Comparison of ENCODE assay signal across 20 cellular contexts in the genomic region with DNA sequence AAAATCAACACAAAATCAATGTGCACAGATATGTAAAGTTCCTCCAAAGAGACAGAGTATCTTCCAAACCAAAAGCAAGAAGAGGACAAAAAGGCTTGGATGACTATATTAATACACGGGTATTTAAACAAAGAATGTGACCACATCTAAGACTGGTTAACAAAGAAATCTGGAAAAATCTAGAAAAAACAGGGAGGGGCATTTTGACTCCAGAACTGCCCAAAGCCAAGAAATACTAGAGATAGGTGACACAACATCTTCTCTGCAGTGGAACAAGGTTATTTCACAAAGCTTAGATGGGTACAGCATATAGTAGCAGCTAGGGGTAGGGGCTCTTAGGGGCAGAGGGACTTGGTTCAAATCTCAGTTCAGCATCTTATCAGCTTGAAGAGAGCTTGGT. TPM values are rescaled to one million over a fixed set of nuclear protein-coding genes. Genes with fewer than 3 reads are reported as not detected.
DNase-seq lines count a peak whose midpoint lies in the region; ATAC-seq lines count a peak whose summit lies in the region.
"Had no signal": no experiment of that assay in that cellular context is flagged by ENCODE, and none has a peak within 500 bp of the region (broad histone marks: within the 10 kb centered on the region; RNA-seq: fewer than 3 reads in every experiment).

No MANE protein-coding gene starts in this region.

- peak overlapping the region; percentile 84 for H3K27ac ChIP-seq in effector memory CD4-positive, alpha-beta T cell (ENCODE audit: insufficient read depth, low read length, poor library complexity, severe bottlenecking)
- no peak overlapping the region for H3K27ac ChIP-seq in Karpas-422 (ENCODE audit: low read length)
- H3K27ac ChIP-seq: thoracic aorta had no signal

- no peak for DNase-seq in activated T-cell treated with anti-CD3 and anti-CD28 coated beads, Interleukin-2, amount 50 U/mL, for 24 hours
- DNase-seq in activated T-cell treated with anti-CD3 and anti-CD28 coated beads, Interleukin-2, amount 50 U/mL, for 4 hours, result no peak
- DNase-seq in OCI-M1 (lab: John Stamatoyannopoulos, UW) (peak; percentile 9), Karpas-422 (no peak), NCI-H2107 treated with DMSO at 0.1 percent for 48 hours (lab: John Stamatoyannopoulos, UW; ENCODE audit: unreplicated experiment) (no peak)
- no peak for DNase-seq in effector memory CD4-positive, alpha-beta T cell
- no peak for DNase-seq in activated effector memory CD4-positive, alpha-beta T cell treated with anti-CD3 and anti-CD28 coated beads, Interleukin-2, amount 50 U/mL, for 16 hours
- DNase-seq: activated CD4-positive, alpha-beta T cell treated with anti-CD3 and anti-CD28 coated beads, Interleukin-2, amount 50 U/mL, for 48 hours; amygdala; central memory CD4-positive, alpha-beta T cell; DMS79; effector CD4-positive, alpha-beta T cell; left cardiac atrium; NCI-H1092; NCI-H2029 treated with DMSO at 0.1 percent for 48 hours; NCI-H510A; RPMI8226 had no signal

- 0 out of 2 replicates have a peak, but pooled peaks cover 5% of the 10 kb centered on the region for H4K20me1 ChIP-seq in Karpas-422 (ENCODE audit: insufficient read depth, low read depth, low read length)

- peak overlapping the region; percentile 77 for H3K27ac Mint-ChIP-seq in activated T-cell treated with anti-CD3 and anti-CD28 coated beads, Interleukin-2, amount 50 U/mL, for 24 hours
- peak overlapping the region; percentile 68 for H3K27ac Mint-ChIP-seq in stimulated activated memory B cell treated with anti-CD40 and anti-IgM and Interleukin-4, amounts not matched to agents 10 μg/mL and 1 μg/mL and 100 μg/mL, for 72 hours
- H3K27ac Mint-ChIP-seq: mesothelial cell of epicardium had no signal

- no peaks in the 10 kb centered on the region for H3K9me3 ChIP-seq in effector memory CD4-positive, alpha-beta T cell (ENCODE audit: control insufficient read depth, low read length)
- no peaks in the 10 kb centered on the region for H3K9me3 ChIP-seq in Karpas-422 (ENCODE audit: low read length)
- H3K9me3 ChIP-seq: thoracic aorta had no signal

- ATAC-seq in activated T-cell treated with anti-CD3 and anti-CD28 coated beads, Interleukin-2, amount 50 U/mL, for 4 hours, result no peak
- no peak for ATAC-seq in stimulated activated memory B cell treated with anti-CD40 and anti-IgM and Interleukin-4, amounts not matched to agents 10 μg/mL and 1 μg/mL and 100 μg/mL, for 72 hours
- ATAC-seq: left cardiac atrium had no signal

- peaks cover 58% of the 10 kb centered on the region for H3K4me1 ChIP-seq in effector memory CD4-positive, alpha-beta T cell (ENCODE audit: control insufficient read depth, insufficient read depth, low read length, poor library complexity, severe bottlenecking)
- peaks cover 24% of the 10 kb centered on the region for H3K4me1 ChIP-seq in Karpas-422 (ENCODE audit: low read length)

- peaks cover 27% of the 10 kb centered on the region for H3K79me2 ChIP-seq in Karpas-422 (ENCODE audit: low read length)

- H3K36me3 ChIP-seq in effector memory CD4-positive, alpha-beta T cell (ENCODE audit: control insufficient read depth, insufficient read depth, low read length), result no peaks in the 10 kb centered on the region
- no peaks in the 10 kb centered on the region for H3K36me3 ChIP-seq in Karpas-422 (ENCODE audit: insufficient read depth, low read length)
- H3K36me3 ChIP-seq: thoracic aorta had no signal

- peaks cover 6% of the 10 kb centered on the region for H3K36me3 Mint-ChIP-seq in activated T-cell treated with anti-CD3 and anti-CD28 coated beads, Interleukin-2, amount 50 U/mL, for 24 hours (ENCODE audit: low read depth)
- H3K36me3 Mint-ChIP-seq in activated T-cell treated with anti-CD3 and anti-CD28 coated beads, Interleukin-2, amount 50 U/mL, for 4 hours (ENCODE audit: insufficient read depth), result peaks cover 13% of the 10 kb centered on the region
- peaks cover 17% of the 10 kb centered on the region for H3K36me3 Mint-ChIP-seq in stimulated activated memory B cell treated with anti-CD40 and anti-IgM and Interleukin-4, amounts not matched to agents 10 μg/mL and 1 μg/mL and 100 μg/mL, for 72 hours

- H3K4me1 Mint-ChIP-seq in activated T-cell treated with anti-CD3 and anti-CD28 coated beads, Interleukin-2, amount 50 U/mL, for 24 hours (ENCODE audit: low read depth), result peaks cover 77% of the 10 kb centered on the region
- peaks cover 80% of the 10 kb centered on the region for H3K4me1 Mint-ChIP-seq in activated T-cell treated with anti-CD3 and anti-CD28 coated beads, Interleukin-2, amount 50 U/mL, for 4 hours (ENCODE audit: low read depth)
- H3K4me1 Mint-ChIP-seq in stimulated activated memory B cell treated with anti-CD40 and anti-IgM and Interleukin-4, amounts not matched to agents 10 μg/mL and 1 μg/mL and 100 μg/mL, for 72 hours, result peaks cover 54% of the 10 kb centered on the region

- H3K4me3 ChIP-seq in effector memory CD4-positive, alpha-beta T cell (ENCODE audit: insufficient read depth, low read depth, low read length, poor library complexity, severe bottlenecking), result no peak overlapping the region
- H3K4me3 ChIP-seq in Karpas-422 (ENCODE audit: low read length), result no peak overlapping the region
- H3K4me3 ChIP-seq: thoracic aorta had no signal

- H3K27me3 ChIP-seq in effector memory CD4-positive, alpha-beta T cell (replicated peaks; ENCODE audit: control insufficient read depth, insufficient read depth, low read length, poor library complexity, severe bottlenecking), result no peaks in the 10 kb centered on the region
- H3K27me3 ChIP-seq in Karpas-422 (ENCODE audit: low read length), result no peaks in the 10 kb centered on the region

- no peaks in the 10 kb centered on the region for H3K9me3 Mint-ChIP-seq in activated T-cell treated with anti-CD3 and anti-CD28 coated beads, Interleukin-2, amount 50 U/mL, for 24 hours
- H3K9me3 Mint-ChIP-seq in activated T-cell treated with anti-CD3 and anti-CD28 coated beads, Interleukin-2, amount 50 U/mL, for 4 hours, result no peaks in the 10 kb centered on the region
- no peaks in the 10 kb centered on the region for H3K9me3 Mint-ChIP-seq in stimulated activated memory B cell treated with anti-CD40 and anti-IgM and Interleukin-4, amounts not matched to agents 10 μg/mL and 1 μg/mL and 100 μg/mL, for 72 hours
- H3K9me3 Mint-ChIP-seq: mesothelial cell of epicardium had no signal

- no peak overlapping the region for H3K9ac ChIP-seq in Karpas-422 (ENCODE audit: low read length)

- H3K4me3 Mint-ChIP-seq in activated T-cell treated with anti-CD3 and anti-CD28 coated beads, Interleukin-2, amount 50 U/mL, for 24 hours, result no peak overlapping the region
- H3K4me3 Mint-ChIP-seq in activated T-cell treated with anti-CD3 and anti-CD28 coated beads, Interleukin-2, amount 50 U/mL, for 4 hours, result no peak overlapping the region
- H3K4me3 Mint-ChIP-seq in stimulated activated memory B cell treated with anti-CD40 and anti-IgM and Interleukin-4, amounts not matched to agents 10 μg/mL and 1 μg/mL and 100 μg/mL, for 72 hours, result no peak overlapping the region
- H3K4me3 Mint-ChIP-seq: mesothelial cell of epicardium had no signal

- H2AFZ ChIP-seq in Karpas-422 (ENCODE audit: low read length), result no peak overlapping the region

- H3K9me2 ChIP-seq in Karpas-422 (replicated peaks; ENCODE audit: insufficient read depth, low read length), result no peaks in the 10 kb centered on the region

- H3K27me3 Mint-ChIP-seq in activated T-cell treated with anti-CD3 and anti-CD28 coated beads, Interleukin-2, amount 50 U/mL, for 24 hours, result no peaks in the 10 kb centered on the region
- no peaks in the 10 kb centered on the region for H3K27me3 Mint-ChIP-seq in activated T-cell treated with anti-CD3 and anti-CD28 coated beads, Interleukin-2, amount 50 U/mL, for 4 hours (ENCODE audit: low read depth)
- no peaks in the 10 kb centered on the region for H3K27me3 Mint-ChIP-seq in stimulated activated memory B cell treated with anti-CD40 and anti-IgM and Interleukin-4, amounts not matched to agents 10 μg/mL and 1 μg/mL and 100 μg/mL, for 72 hours

- H3K4me2 ChIP-seq in Karpas-422 (ENCODE audit: low read depth, low read length, poor library complexity, severe bottlenecking), result no peak overlapping the region

RNA-seq across cellular contexts. Expression of gene RFFL, which starts 10.3 kb away (rescaled TPM):
- 10 to 100 TPM; 19.6 to 28.2 (median 20.3) TPM for total RNA-seq in activated T-cell treated with anti-CD3 and anti-CD28 coated beads, Interleukin-2, amount 50 U/mL, for 4 hours
- 14.6 and 16.3 TPM in 2 replicates for total RNA-seq in Karpas-422 (2014; rRNA removed; shearing (Covaris generic); ENCODE audit: low replicate concordance)
